ENCODE assay signal across 8 cellular contexts in the genomic region with DNA sequence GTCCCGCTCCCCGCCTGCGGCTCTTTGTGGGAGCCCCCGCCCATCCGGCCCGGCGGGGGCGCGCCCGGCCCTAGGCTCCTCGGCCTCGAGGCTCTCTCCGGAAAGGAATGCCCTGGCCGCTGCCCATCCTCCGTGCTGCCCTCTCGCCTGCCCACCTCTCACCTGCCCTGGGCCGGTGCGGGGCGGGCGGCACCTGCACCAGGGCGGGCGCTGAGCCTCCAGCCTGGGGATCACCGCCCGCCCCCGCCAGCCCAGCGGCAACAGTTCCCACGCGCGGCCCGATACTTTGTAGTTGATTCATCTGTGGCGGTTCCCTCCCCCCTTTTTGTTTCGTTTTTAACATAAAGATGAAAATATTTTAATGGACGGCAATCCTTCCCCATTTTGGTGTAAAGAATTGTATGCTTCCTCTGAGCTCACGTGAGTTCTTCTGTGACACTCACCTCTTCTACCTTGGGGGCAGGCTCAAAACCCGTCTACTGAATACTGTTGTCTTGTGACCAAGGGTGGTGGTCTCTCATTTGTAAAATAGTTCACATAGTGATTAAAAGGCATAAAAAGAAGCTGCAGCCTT. TPM values are rescaled to one million over a fixed set of nuclear protein-coding genes. Genes with fewer than 3 reads are reported as not detected.
DNase-seq lines count a peak whose midpoint lies in the region; ATAC-seq and TF ChIP-seq lines count a peak whose summit lies in the region.

No MANE protein-coding gene starts in this region.

- TF ChIP-seq CTCF in cardiac fibroblast (IDR thresholded peaks at IDR 0.05; ENCODE audit: low read depth, low read length): no peak

- peak overlapping the region; percentile 59 to 78 for H3K4me3 ChIP-seq in cardiac fibroblast (replicated peaks in 1 of 2; ENCODE audit: low read depth in 2 of 2, low read length in 2 of 2)

- ATAC-seq in HG03135 (IDR thresholded peaks at IDR 0.05; ENCODE audit: unreplicated experiment): peak; percentile 14

- DNase-seq in AG08396 (ENCODE audit: low spot score): peak; percentile 64
- peak; percentile 48 to 58 (median 52) for DNase-seq in activated CD4-positive, CD25-positive, alpha-beta regulatory T cell (lab: John Stamatoyannopoulos, UW)
- peak; percentile 31 to 46 for DNase-seq in cardiac fibroblast (ENCODE audit: low read depth in 2 of 2)
- peak; percentile 33 to 51 for DNase-seq in lung microvascular endothelial cell (ENCODE audit: low read depth in 2 of 2)
- DNase-seq in stimulated activated CD8-positive, alpha-beta memory T cell treated with anti-CD3 and anti-CD28 coated beads, Interleukin-4, amount 100 ng/mL, for 48 hours: peak; percentile 85
- no peak for DNase-seq in H4 (ENCODE audit: low spot score)
- DNase-seq in DMS79 (lab: John Stamatoyannopoulos, UW): no peak

RNA-seq across cellular contexts. Expression of a gene that starts 1.9 kb away (rescaled TPM):
- total RNA-seq in lung microvascular endothelial cell: 17.4 and 31.7 TPM in 2 replicates
- 12.0 and 20.8 TPM in 2 replicates for total RNA-seq in H4 (2014; rRNA removed; shearing (Covaris generic))

Comparison
In these comparisons a context has a peak if more than half of its experiments do, and no peak if none do; other contexts are left out.
1. DNase-seq: peak in AG08396 (single experiment), activated CD4-positive, CD25-positive, alpha-beta regulatory T cell (4 of 4), cardiac fibroblast (2 of 2), lung microvascular endothelial cell (2 of 2) and stimulated activated CD8-positive, alpha-beta memory T cell treated with anti-CD3 and anti-CD28 coated beads, Interleukin-4, amount 100 ng/mL, for 48 hours (single experiment); none in H4 (single experiment) and DMS79 (single experiment).